8 cellular contexts compared by ENCODE assay signal in genomic region chr2:70946832-70947442, GRCh38. TPM values are rescaled to one million over a fixed set of nuclear protein-coding genes. Genes with fewer than 3 reads are reported as not detected.
DNase-seq lines count a peak whose midpoint lies in the region; ATAC-seq and TF ChIP-seq lines count a peak whose summit lies in the region.

No MANE protein-coding gene starts in this region.

- H3K4me3 ChIP-seq in heart left ventricle = no peak overlapping the region

- H3K4me1 Mint-ChIP-seq in activated naive CD4-positive, alpha-beta T cell treated with anti-CD3 and anti-CD28 coated beads, Interleukin-2, amount 10 ng/mL, durations not matched to agents 7 days and 5 days = peaks cover 12% of the 10 kb centered on the region

- no peaks in the 10 kb centered on the region for H3K9me3 Mint-ChIP-seq in activated naive CD4-positive, alpha-beta T cell treated with anti-CD3 and anti-CD28 coated beads, Interleukin-2, amount 10 ng/mL, durations not matched to agents 7 days and 5 days

- no peak overlapping the region for H3K27ac ChIP-seq in heart left ventricle

- intact Hi-C loops in heart left ventricle (cut with DNase I) = loop anchor here (2.0 to 10.0 kb wide), 9 partner anchors 75 to 292 kb away; partner anchors contain the start of gene FIGLA (in 2 of the 10)

- peak; percentile 54 to 80 (median 73) for TF ChIP-seq CTCF in heart left ventricle (IDR thresholded peaks at IDR 0.05)

- H3K36me3 Mint-ChIP-seq in activated naive CD4-positive, alpha-beta T cell treated with anti-CD3 and anti-CD28 coated beads, Interleukin-2, amount 10 ng/mL, durations not matched to agents 7 days and 5 days = no peaks in the 10 kb centered on the region

- WGBS in heart left ventricle, 4 donors = 18 to 25% (median 20%) methylated on average over 8 of the region's 8 CpGs

- peak in 1 of 4 donors; percentile 35 for ATAC-seq in heart left ventricle

- no peak overlapping the region for H3K27ac Mint-ChIP-seq in activated naive CD4-positive, alpha-beta T cell treated with anti-CD3 and anti-CD28 coated beads, Interleukin-2, amount 10 ng/mL, durations not matched to agents 7 days and 5 days

- no peak overlapping the region for H3K4me3 Mint-ChIP-seq in activated naive CD4-positive, alpha-beta T cell treated with anti-CD3 and anti-CD28 coated beads, Interleukin-2, amount 10 ng/mL, durations not matched to agents 7 days and 5 days

- H3K4me1 ChIP-seq in heart left ventricle = peaks cover 0 to 10% (median 0%) of the 10 kb centered on the region in 12 donors

- H3K36me3 ChIP-seq in heart left ventricle = no peaks in the 10 kb centered on the region

- no peak for TF ChIP-seq POLR2A in heart left ventricle (IDR thresholded peaks at IDR 0.05)

- DNase-seq in DMS114 treated with DMSO at 0.1 percent for 48 hours (lab: John Stamatoyannopoulos, UW; ENCODE audit: unreplicated experiment) (peak; percentile 69), KG1 (lab: John Stamatoyannopoulos, UW) (peak; percentile 15), RKO (ENCODE audit: low spot score) (peak; percentile 79), heart left ventricle (peak in 2 of 5 donors; percentile 29 to 37), putamen (ENCODE audit: low spot score) (peak; percentile 9), cortex of kidney (lab: John Stamatoyannopoulos, UW) (no peak), GOT3 (lab: John Stamatoyannopoulos, UW) (no peak)
- DNase-seq in activated naive CD4-positive, alpha-beta T cell treated with anti-CD3 and anti-CD28 coated beads, Interleukin-2, amount 10 ng/mL, durations not matched to agents 7 days and 5 days = peak; percentile 73

- peaks cover 0 to 13% (median 0%) of the 10 kb centered on the region in 9 donors for H3K27me3 ChIP-seq in heart left ventricle

- no peaks in the 10 kb centered on the region for H3K9me3 ChIP-seq in heart left ventricle

- CTCF ChIA-PET in activated naive CD4-positive, alpha-beta T cell treated with anti-CD3 and anti-CD28 coated beads, Interleukin-2, amount 10 ng/mL, durations not matched to agents 7 days and 5 days (lab: Charles Lee) = interaction anchor here (0.8 to 3.9 kb wide), 23 partner anchors 11 to 642 kb away, joined by 3 to 71 read pairs (median 5); partner anchors contain the start of genes ATP6V1B1 and FIGLA

- H3K27me3 Mint-ChIP-seq in activated naive CD4-positive, alpha-beta T cell treated with anti-CD3 and anti-CD28 coated beads, Interleukin-2, amount 10 ng/mL, durations not matched to agents 7 days and 5 days = peaks cover 48% of the 10 kb centered on the region

RNA-seq across cellular contexts. Expression of gene ATP6V1B1, which starts 11.2 kb away (rescaled TPM):
- under 1 TPM in 5 of 9 donors, not detected in 4; 0.16 to 0.60 (median 0.48) TPM for total RNA-seq in heart left ventricle
- 1 to 10 TPM in 1 of 2 donors, under 1 TPM in 1; 0.19 to 1.8 TPM for polyA plus RNA-seq in heart left ventricle

RNA-seq across cellular contexts. Expression of gene ANKRD53, which starts 31.5 kb away (rescaled TPM):
- total RNA-seq in heart left ventricle = 1 to 10 TPM in 2 of 9 donors, under 1 TPM in 5, not detected in 2; 0.28 to 1.8 (median 0.40) TPM
- under 1 TPM; 0.44 to 0.65 TPM for polyA plus RNA-seq in heart left ventricle

RNA-seq across cellular contexts. Expression of gene VAX2, which starts 46.6 kb away (rescaled TPM):
- total RNA-seq in heart left ventricle = under 1 TPM in 6 of 9 donors, not detected in 3; 0.19 to 0.63 (median 0.55) TPM
- polyA plus RNA-seq in heart left ventricle = 1 to 10 TPM in 1 of 2 donors, under 1 TPM in 1; 0.08 to 1.1 TPM

RNA-seq across cellular contexts. Expression of gene TEX261, which starts 47.7 kb away (rescaled TPM):
- total RNA-seq in heart left ventricle = 10 to 100 TPM; 32.1 to 54.4 (median 50.4) TPM
- polyA plus RNA-seq in heart left ventricle = 10 to 100 TPM; 29.2 to 69.3 TPM

Comparison
In these comparisons a context has a peak if more than half of its experiments do, and no peak if none do; other contexts are left out.
1. DNase-seq: peak in DMS114 treated with DMSO at 0.1 percent for 48 hours (single experiment), KG1 (single experiment), RKO (single experiment), activated naive CD4-positive, alpha-beta T cell treated with anti-CD3 and anti-CD28 coated beads, Interleukin-2, amount 10 ng/mL, durations not matched to agents 7 days and 5 days (single experiment) and putamen (single experiment); none in cortex of kidney (single experiment) and GOT3 (single experiment).